Comparison of ENCODE assay signal across 11 cellular contexts in the genomic region with DNA sequence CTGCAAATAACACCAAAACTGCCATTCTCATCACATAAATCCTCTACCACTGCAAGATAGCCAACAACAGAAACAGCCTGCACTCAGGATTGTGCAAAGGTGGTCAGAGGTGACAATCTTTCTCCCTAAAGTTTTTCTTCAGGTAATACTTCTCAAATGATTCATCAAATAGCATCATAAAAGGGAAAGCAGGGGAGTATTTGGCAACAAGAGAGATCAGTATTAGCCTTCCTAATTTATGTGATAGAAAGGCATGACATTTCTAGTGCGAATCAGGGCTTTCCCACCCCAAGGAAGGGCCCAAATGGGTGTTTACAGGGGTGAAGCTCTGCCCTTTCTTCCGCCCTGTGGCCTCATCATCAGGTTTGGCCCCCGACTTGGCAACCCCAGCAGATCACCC.
"Had no signal": no experiment of that assay in that cellular context is flagged by ENCODE, and none has a peak within 500 bp of the region (broad histone marks: within the 10 kb centered on the region; RNA-seq: fewer than 3 reads in every experiment).

No MANE protein-coding gene starts in this region.

- ATAC-seq: activated CD8-positive, alpha-beta T cell treated with anti-CD3 and anti-CD28 coated beads for 36 hours; SK-N-SH treated with all-trans-retinoic acid at 6 μM for 48 hours had no signal

- H3K9me3 Mint-ChIP-seq: activated CD8-positive, alpha-beta T cell treated with anti-CD3 and anti-CD28 coated beads for 36 hours; neural crest cell had no signal

- H3K27ac Mint-ChIP-seq: activated CD8-positive, alpha-beta T cell treated with anti-CD3 and anti-CD28 coated beads for 36 hours had no signal

- H3K36me3 ChIP-seq: esophagus squamous epithelium, thyroid gland, uterus had no signal

- H3K27me3 Mint-ChIP-seq: activated CD8-positive, alpha-beta T cell treated with anti-CD3 and anti-CD28 coated beads for 36 hours had no signal

- H3K4me3 ChIP-seq: esophagus squamous epithelium, stomach, thyroid gland, uterus had no signal

- H3K27ac ChIP-seq: esophagus squamous epithelium, stomach, thyroid gland, uterus had no signal

- H3K4me1 ChIP-seq: uterus had no signal

- DNase-seq: activated CD4-positive, alpha-beta T cell treated with anti-CD3 and anti-CD28 coated beads for 48 hours; activated CD8-positive, alpha-beta T cell treated with anti-CD3 and anti-CD28 coated beads for 36 hours; activated naive CD4-positive, alpha-beta T cell; esophagus squamous epithelium; kidney glomerular epithelial cell; stimulated activated CD4-positive, alpha-beta T cell treated with anti-CD3 and anti-CD28 coated beads, Interleukin-1b, Interleukin-23, amount 100 ng/mL, for 48 hours; thyroid gland; uterus had no signal

- H3K27me3 ChIP-seq: esophagus squamous epithelium, stomach, thyroid gland, uterus had no signal

- H3K9me3 ChIP-seq: esophagus squamous epithelium, stomach, thyroid gland, uterus had no signal

- H3K4me3 Mint-ChIP-seq: activated CD8-positive, alpha-beta T cell treated with anti-CD3 and anti-CD28 coated beads for 36 hours; neural crest cell had no signal
